ENCODE assay signal across 15 cellular contexts in the genomic region with DNA sequence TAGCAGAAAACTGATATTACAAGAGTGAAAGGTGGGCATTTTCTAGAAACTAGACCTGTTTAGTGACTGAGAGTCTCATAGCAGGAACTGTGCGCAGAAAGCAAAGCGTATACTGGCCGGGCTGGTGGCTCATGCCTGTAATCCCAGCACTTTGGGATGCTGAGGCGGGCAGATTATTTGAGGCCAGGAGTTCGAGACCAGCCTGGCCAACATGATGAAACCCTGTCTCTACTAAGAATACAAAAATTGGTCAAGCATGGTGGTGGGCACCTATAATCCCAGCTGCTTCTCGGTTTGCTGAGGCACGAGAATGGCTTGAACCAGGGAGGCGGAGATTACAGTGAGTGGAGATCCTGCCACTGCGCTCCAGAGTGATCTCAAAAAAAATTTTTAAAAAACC. TPM values are rescaled to one million over a fixed set of nuclear protein-coding genes. Genes with fewer than 3 reads are reported as not detected.
A peak's percentile ranks its signal among the peaks of the same experiment; 100 is the strongest.
DNase-seq lines count a peak whose midpoint lies in the region; ATAC-seq and TF ChIP-seq lines count a peak whose summit lies in the region.
"Had no signal": no experiment of that assay in that cellular context is flagged by ENCODE, and none has a peak within 500 bp of the region (broad histone marks: within the 10 kb centered on the region; RNA-seq: fewer than 3 reads in every experiment).

No MANE protein-coding gene starts in this region.

- H3K9me3 ChIP-seq in Caco-2 = no peaks in the 10 kb centered on the region
- H3K9me3 ChIP-seq: mucosa of descending colon had no signal

- H3K4me1 Mint-ChIP-seq in Caco-2 (ENCODE audit: low read depth, unreplicated experiment) (peaks cover 17% of the 10 kb centered on the region), mesothelial cell of epicardium (peaks cover 23% of the 10 kb centered on the region)
- peaks cover 42% of the 10 kb centered on the region for H3K4me1 Mint-ChIP-seq in activated CD8-positive, alpha-beta T cell treated with anti-CD3 and anti-CD28 coated beads, Interleukin-2, amount 10 ng/mL, durations not matched to agents 7 days and 5 days (ENCODE audit: low read depth)

- H3K36me3 ChIP-seq in Caco-2 (ENCODE audit: control insufficient read depth, insufficient read depth, low read length) = peaks cover 1% of the 10 kb centered on the region; the same call in 1 of the 2 replicates

- H3K4me1 ChIP-seq in Caco-2 = peaks cover 25% of the 10 kb centered on the region
- peaks cover 14% of the 10 kb centered on the region for H3K4me1 ChIP-seq in foreskin keratinocyte

- DNase-seq in Caco-2 (no peak), mesothelial cell of epicardium (ENCODE audit: low spot score in 2 of 2, unreplicated experiment in 2 of 2) (no peak), foreskin keratinocyte (no peak), NCI-H2107 treated with DMSO at 0.1 percent for 48 hours (lab: John Stamatoyannopoulos, UW; ENCODE audit: unreplicated experiment) (no peak), erythroblast (lab: John Stamatoyannopoulos, UW) (no peak)
- no peak for DNase-seq in activated CD8-positive, alpha-beta T cell treated with anti-CD3 and anti-CD28 coated beads, Interleukin-2, amount 10 ng/mL, durations not matched to agents 7 days and 5 days
- DNase-seq: anterior cingulate cortex; GF-D8; HCEC 1CT; NCI-H1092; NCI-H345; stimulated activated CD4-positive, alpha-beta T cell treated with anti-CD3 and anti-CD28 coated beads, Interleukin-2, amount 100 ng/mL, for 24 hours had no signal

- POLR2A ChIA-PET in Caco-2 (lab: Charles Lee) = no interaction called here
- POLR2A ChIA-PET in activated CD8-positive, alpha-beta T cell treated with anti-CD3 and anti-CD28 coated beads, Interleukin-2, amount 10 ng/mL, durations not matched to agents 7 days and 5 days (lab: Charles Lee) = interaction anchor here (1.7 to 4.3 kb wide), 3 partner anchors 9 to 14 kb away, joined by 13 to 31 read pairs (median 30); a partner anchor contains a TSS

- H3K4me3 Mint-ChIP-seq in Caco-2 (ENCODE audit: unreplicated experiment) (peak overlapping the region; percentile 90), mesothelial cell of epicardium (no peak overlapping the region)
- H3K4me3 Mint-ChIP-seq in activated CD8-positive, alpha-beta T cell treated with anti-CD3 and anti-CD28 coated beads, Interleukin-2, amount 10 ng/mL, durations not matched to agents 7 days and 5 days = peak overlapping the region; percentile 91

- CTCF ChIA-PET in Caco-2 (lab: Charles Lee) = no interaction called here
- CTCF ChIA-PET in activated CD8-positive, alpha-beta T cell treated with anti-CD3 and anti-CD28 coated beads, Interleukin-2, amount 10 ng/mL, durations not matched to agents 7 days and 5 days (lab: Charles Lee) = interaction anchor here (1.6 to 7.4 kb wide), 2 partner anchors 10 to 50 kb away, joined by 3 to 74 read pairs; a partner anchor contains a TSS

- peak overlapping the region; percentile 96 for H3K27ac Mint-ChIP-seq in Caco-2 (ENCODE audit: unreplicated experiment)
- peak overlapping the region; percentile 97 for H3K27ac Mint-ChIP-seq in activated CD8-positive, alpha-beta T cell treated with anti-CD3 and anti-CD28 coated beads, Interleukin-2, amount 10 ng/mL, durations not matched to agents 7 days and 5 days
- H3K27ac Mint-ChIP-seq in mesothelial cell of epicardium = peak overlapping the region; percentile 59

- H3K9me3 Mint-ChIP-seq in Caco-2 (ENCODE audit: unreplicated experiment) = no peaks in the 10 kb centered on the region
- no peaks in the 10 kb centered on the region for H3K9me3 Mint-ChIP-seq in activated CD8-positive, alpha-beta T cell treated with anti-CD3 and anti-CD28 coated beads, Interleukin-2, amount 10 ng/mL, durations not matched to agents 7 days and 5 days (ENCODE audit: insufficient read depth)
- no peaks in the 10 kb centered on the region for H3K9me3 Mint-ChIP-seq in mesothelial cell of epicardium

- H3K27me3 Mint-ChIP-seq in Caco-2 (ENCODE audit: insufficient read depth, unreplicated experiment) (no peaks in the 10 kb centered on the region), mesothelial cell of epicardium (ENCODE audit: low read depth) (no peaks in the 10 kb centered on the region)
- H3K27me3 Mint-ChIP-seq in activated CD8-positive, alpha-beta T cell treated with anti-CD3 and anti-CD28 coated beads, Interleukin-2, amount 10 ng/mL, durations not matched to agents 7 days and 5 days (ENCODE audit: low read depth) = no peaks in the 10 kb centered on the region

- no peaks in the 10 kb centered on the region for H3K27me3 ChIP-seq in Caco-2 (replicated peaks; ENCODE audit: control insufficient read depth, insufficient read depth, low read length)
- H3K27me3 ChIP-seq in foreskin keratinocyte = no peaks in the 10 kb centered on the region

- intact Hi-C loops in Caco-2 (cut with micrococcal nuclease; ENCODE audit: unreplicated experiment) = no loop called here

- H3K27ac ChIP-seq in 22Rv1 (peak overlapping the region; percentile 90), foreskin keratinocyte (no peak overlapping the region)

- TF ChIP-seq CTCF in 22Rv1 (IDR thresholded peaks at IDR 0.05) (no peak), Caco-2 (IDR thresholded peaks at IDR 0.05; ENCODE audit: insufficient read depth in 1 of 2, low read depth in 1 of 2, low read length in 1 of 2, severe bottlenecking in 1 of 2, unreplicated experiment in 1 of 2) (no peak), mesothelial cell of epicardium (IDR thresholded peaks at IDR 0.05; ENCODE audit: unreplicated experiment) (no peak), foreskin keratinocyte (conservative IDR thresholded peaks at IDR 0.05) (no peak)

- no peak for ATAC-seq in activated CD8-positive, alpha-beta T cell treated with anti-CD3 and anti-CD28 coated beads, Interleukin-2, amount 10 ng/mL, durations not matched to agents 7 days and 5 days
- no peak for ATAC-seq in GM21723 (IDR thresholded peaks at IDR 0.05; ENCODE audit: unreplicated experiment)
- no peak for ATAC-seq in foreskin keratinocyte
- ATAC-seq: mucosa of descending colon had no signal

- TF ChIP-seq POLR2A in erythroblast (IDR thresholded peaks at IDR 0.05; ENCODE audit: low read length) = no peak

- BruUV-seq in Caco-2 (replicated peaks; lab: Mats Ljungman, UMichigan) = no TSS peak

- H3K4me3 ChIP-seq in Caco-2 (ENCODE audit: low read depth, low read length) = no peak overlapping the region
- H3K4me3 ChIP-seq: mucosa of descending colon had no signal

- H3K36me3 Mint-ChIP-seq in Caco-2 (ENCODE audit: insufficient read depth, unreplicated experiment) = peaks cover 41% of the 10 kb centered on the region
- peaks cover 20% of the 10 kb centered on the region for H3K36me3 Mint-ChIP-seq in activated CD8-positive, alpha-beta T cell treated with anti-CD3 and anti-CD28 coated beads, Interleukin-2, amount 10 ng/mL, durations not matched to agents 7 days and 5 days (ENCODE audit: low read depth)
- H3K36me3 Mint-ChIP-seq in mesothelial cell of epicardium = peaks cover 1% of the 10 kb centered on the region

RNA-seq across cellular contexts. Expression of a gene that starts 1.8 kb away (rescaled TPM):
- 146 and 150 TPM in 2 replicates for total RNA-seq in Caco-2 (2022)
- total RNA-seq in activated CD8-positive, alpha-beta T cell treated with anti-CD3 and anti-CD28 coated beads, Interleukin-2, amount 10 ng/mL, durations not matched to agents 7 days and 5 days = 100 to 1,000 TPM; 106 to 108 TPM
- 82.6 to 85.4 TPM (median 83.3 TPM) in 3 replicates for total RNA-seq in mesothelial cell of epicardium
- total RNA-seq in foreskin keratinocyte = 79.4 and 82.2 TPM in 2 replicates
- 26.2 and 33.0 TPM in 2 replicates for polyA plus RNA-seq in foreskin keratinocyte

RNA-seq across cellular contexts. Expression of a gene that starts 9.2 kb away (rescaled TPM):
- 53.6 and 57.9 TPM in 2 replicates for total RNA-seq in Caco-2 (2022)
- 10 to 100 TPM; 23.8 to 25.7 TPM for total RNA-seq in activated CD8-positive, alpha-beta T cell treated with anti-CD3 and anti-CD28 coated beads, Interleukin-2, amount 10 ng/mL, durations not matched to agents 7 days and 5 days
- total RNA-seq in mesothelial cell of epicardium = 43.2 to 47.6 TPM (median 47.4 TPM) in 3 replicates
- 19.8 and 20.5 TPM in 2 replicates for total RNA-seq in foreskin keratinocyte
- polyA plus RNA-seq in foreskin keratinocyte = 25.5 and 26.8 TPM in 2 replicates

RNA-seq across cellular contexts. Expression of a gene that starts 41.6 kb away (rescaled TPM):
- total RNA-seq in Caco-2 (2022) (36.9 and 40.5 TPM in 2 replicates), mesothelial cell of epicardium (23.8 to 24.7 TPM (median 24.2 TPM) in 3 replicates), foreskin keratinocyte (45.9 and 47.2 TPM in 2 replicates)
- total RNA-seq in activated CD8-positive, alpha-beta T cell treated with anti-CD3 and anti-CD28 coated beads, Interleukin-2, amount 10 ng/mL, durations not matched to agents 7 days and 5 days = 100 to 1,000 TPM; 173 to 191 TPM
- polyA plus RNA-seq in foreskin keratinocyte = 82.9 and 88.5 TPM in 2 replicates

RNA-seq across cellular contexts. Expression of a gene that starts 56.3 kb away (rescaled TPM):
- 54.2 and 55.1 TPM in 2 replicates for total RNA-seq in Caco-2 (2022)
- total RNA-seq in activated CD8-positive, alpha-beta T cell treated with anti-CD3 and anti-CD28 coated beads, Interleukin-2, amount 10 ng/mL, durations not matched to agents 7 days and 5 days = 100 to 1,000 TPM in 1 of 2 experiments, 10 to 100 TPM in 1; 97.3 to 104 TPM
- 41.2 to 43.9 TPM (median 43.7 TPM) in 3 replicates for total RNA-seq in mesothelial cell of epicardium
- total RNA-seq in foreskin keratinocyte = 22.8 and 24.7 TPM in 2 replicates
- 13.0 and 13.6 TPM in 2 replicates for polyA plus RNA-seq in foreskin keratinocyte
